ENCODE assay signal across 8 cellular contexts in the genomic region with DNA sequence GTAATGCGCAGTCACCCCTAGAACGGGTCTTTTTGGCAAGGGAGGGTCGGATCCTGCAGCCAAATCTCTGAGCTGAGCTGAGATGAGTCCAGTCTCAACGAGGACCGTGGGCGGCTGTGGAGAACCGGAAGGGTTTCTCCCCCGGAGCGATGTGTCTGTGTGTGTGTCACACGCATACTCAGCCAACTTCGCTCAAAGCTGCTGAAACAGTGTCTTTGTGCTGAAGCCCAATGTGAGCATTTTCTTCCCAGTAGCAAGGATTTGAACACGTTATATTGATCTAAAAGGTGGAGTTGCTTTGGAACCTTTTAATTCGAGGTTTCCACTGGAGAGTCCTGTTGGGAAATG. TPM values are rescaled to one million over a fixed set of nuclear protein-coding genes. Genes with fewer than 3 reads are reported as not detected.
DNase-seq lines count a peak whose midpoint lies in the region; ATAC-seq and TF ChIP-seq lines count a peak whose summit lies in the region.

No MANE protein-coding gene starts in this region.

- H3K9me3 ChIP-seq in prostate gland = no peaks in the 10 kb centered on the region

- H3K36me3 Mint-ChIP-seq in activated CD8-positive, alpha-beta memory T cell treated with anti-CD3 and anti-CD28 coated beads, Interleukin-2, amount 10 ng/mL, durations not matched to agents 7 days and 5 days = no peaks in the 10 kb centered on the region

- DNase-seq in GM03348 (ENCODE audit: low spot score) (peak; percentile 76), RPMI7951 (ENCODE audit: low read depth) (peak; percentile 76), fibroblast of mammary gland (ENCODE audit: low read depth) (peak; percentile 61), prostate gland (ENCODE audit: low spot score) (no peak), posterior vena cava (ENCODE audit: low spot score) (no peak)
- DNase-seq in activated CD8-positive, alpha-beta memory T cell treated with anti-CD3 and anti-CD28 coated beads, Interleukin-2, amount 10 ng/mL, durations not matched to agents 7 days and 5 days = no peak

- H3K4me1 Mint-ChIP-seq in activated CD8-positive, alpha-beta memory T cell treated with anti-CD3 and anti-CD28 coated beads, Interleukin-2, amount 10 ng/mL, durations not matched to agents 7 days and 5 days = peaks cover 2% of the 10 kb centered on the region

- no peak overlapping the region for H3K27ac Mint-ChIP-seq in activated CD8-positive, alpha-beta memory T cell treated with anti-CD3 and anti-CD28 coated beads, Interleukin-2, amount 10 ng/mL, durations not matched to agents 7 days and 5 days

- ATAC-seq in GM19455 (IDR thresholded peaks at IDR 0.05; ENCODE audit: unreplicated experiment) = no peak
- ATAC-seq in activated CD8-positive, alpha-beta memory T cell treated with anti-CD3 and anti-CD28 coated beads, Interleukin-2, amount 10 ng/mL, durations not matched to agents 7 days and 5 days = no peak
- ATAC-seq in HG02610 (IDR thresholded peaks at IDR 0.05; ENCODE audit: unreplicated experiment) = no peak

- intact Hi-C loops in prostate gland (cut with DNase I) (no loop called here), posterior vena cava (cut with DNase I) (loop anchor here in 1 of 2 donors (5.0 kb wide), 1 partner anchor 166 kb away; no protein-coding TSS in a partner anchor)

- H3K27me3 ChIP-seq in prostate gland (replicated peaks; ENCODE audit: insufficient read depth) = no peaks in the 10 kb centered on the region

- H3K4me1 ChIP-seq in prostate gland (replicated peaks) = peaks cover 16% of the 10 kb centered on the region

- H3K9me3 Mint-ChIP-seq in activated CD8-positive, alpha-beta memory T cell treated with anti-CD3 and anti-CD28 coated beads, Interleukin-2, amount 10 ng/mL, durations not matched to agents 7 days and 5 days (ENCODE audit: low read depth) = no peaks in the 10 kb centered on the region

- peak overlapping the region; percentile 77 to 80 for H3K27ac ChIP-seq in prostate gland

- no peaks in the 10 kb centered on the region for H3K36me3 ChIP-seq in prostate gland

- WGBS in prostate gland = 4% methylated on average over 13 of the region's 13 CpGs

- no peak for TF ChIP-seq POLR2A in prostate gland (IDR thresholded peaks at IDR 0.05)

- H3K27me3 Mint-ChIP-seq in activated CD8-positive, alpha-beta memory T cell treated with anti-CD3 and anti-CD28 coated beads, Interleukin-2, amount 10 ng/mL, durations not matched to agents 7 days and 5 days = peaks cover 47% of the 10 kb centered on the region

- CTCF ChIA-PET in activated CD8-positive, alpha-beta memory T cell treated with anti-CD3 and anti-CD28 coated beads, Interleukin-2, amount 10 ng/mL, durations not matched to agents 7 days and 5 days (lab: Charles Lee) = interaction anchor here (1.0 to 6.2 kb wide), 2 partner anchors 25 to 171 kb away, joined by 4 to 69 read pairs; no protein-coding TSS in a partner anchor

- H3K4me3 ChIP-seq in fibroblast of mammary gland (ENCODE audit: control insufficient read depth, low read depth, low read length) = no peak overlapping the region
- peak overlapping the region; percentile 38 to 53 for H3K4me3 ChIP-seq in prostate gland

- TF ChIP-seq CTCF in fibroblast of mammary gland (conservative IDR thresholded peaks at IDR 0.05; ENCODE audit: control insufficient read depth, insufficient read depth, low read depth, low read length) = no peak
- no peak for TF ChIP-seq CTCF in prostate gland (IDR thresholded peaks at IDR 0.05)

- no peak overlapping the region for H3K4me3 Mint-ChIP-seq in activated CD8-positive, alpha-beta memory T cell treated with anti-CD3 and anti-CD28 coated beads, Interleukin-2, amount 10 ng/mL, durations not matched to agents 7 days and 5 days

RNA-seq across cellular contexts. Expression of a gene that starts 1.4 kb away (rescaled TPM):
- total RNA-seq in RPMI7951 (2014; rRNA removed; shearing (Covaris generic)) = 2.1 and 3.0 TPM in 2 replicates
- total RNA-seq in prostate gland (10 to 100 TPM; 24.2 to 38.2 TPM), posterior vena cava (1 to 10 TPM; 2.6 to 2.8 TPM)
- total RNA-seq in activated CD8-positive, alpha-beta memory T cell treated with anti-CD3 and anti-CD28 coated beads, Interleukin-2, amount 10 ng/mL, durations not matched to agents 7 days and 5 days = under 1 TPM; 0.06 to 0.12 TPM

Comparison
In these comparisons a context has a peak if more than half of its experiments do, and no peak if none do; other contexts are left out.
1. DNase-seq: peak in GM03348 (single experiment), RPMI7951 (single experiment) and fibroblast of mammary gland (single experiment); none in prostate gland (single experiment), posterior vena cava (single experiment) and activated CD8-positive, alpha-beta memory T cell treated with anti-CD3 and anti-CD28 coated beads, Interleukin-2, amount 10 ng/mL, durations not matched to agents 7 days and 5 days (single experiment).